Comparison of ENCODE assay signal across 1 cellular context in the genomic region with DNA sequence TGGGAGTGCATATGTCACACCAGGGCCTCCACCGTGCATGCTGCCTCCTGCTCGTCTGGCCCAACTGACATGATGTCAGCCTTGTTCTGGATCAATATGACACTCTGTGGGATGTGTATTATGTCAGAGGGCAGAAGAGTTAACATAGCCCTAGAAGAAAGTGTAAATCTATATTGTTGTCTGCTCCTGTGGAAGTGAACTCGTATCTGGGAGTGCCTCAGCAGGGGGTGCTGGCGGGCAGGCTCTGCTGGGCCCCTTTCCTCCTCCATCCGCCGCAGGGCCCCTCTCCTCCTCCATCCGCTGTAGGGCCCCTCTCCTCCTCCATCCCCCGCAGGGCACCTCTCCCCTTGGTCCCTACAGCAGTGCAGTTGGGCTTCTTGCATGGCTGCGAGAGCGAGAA.
TF ChIP-seq lines count a peak whose summit lies in the region.

No MANE protein-coding gene starts in this region.

TF ChIP-seq in HepG2, 621 proteins besides CTCF, POLR2A, EP300 and RAD21:
- TF ChIP-seq LCORL (IDR thresholded peaks at IDR 0.05) (no peak), LCORL (CRISPR knock-in tag; IDR thresholded peaks at IDR 0.05) (no peak), ZNF724P (CRISPR knock-in tag; IDR thresholded peaks at IDR 0.05; ENCODE audit: borderline replicate concordance) (no peak), KLF13 (CRISPR knock-in tag; IDR thresholded peaks at IDR 0.05) (no peak), ZNF34 (CRISPR knock-in tag; IDR thresholded peaks at IDR 0.05; ENCODE audit: borderline replicate concordance) (no peak), ZNF768 (CRISPR knock-in tag; IDR thresholded peaks at IDR 0.05) (no peak), ZNF383 (CRISPR knock-in tag; IDR thresholded peaks at IDR 0.05; ENCODE audit: borderline replicate concordance) (no peak), ZNF816 (CRISPR knock-in tag; IDR thresholded peaks at IDR 0.05; ENCODE audit: borderline replicate concordance) (no peak), ZFP36L2 (CRISPR knock-in tag; IDR thresholded peaks at IDR 0.05) (no peak)
- TF ChIP-seq, protein P1, sequence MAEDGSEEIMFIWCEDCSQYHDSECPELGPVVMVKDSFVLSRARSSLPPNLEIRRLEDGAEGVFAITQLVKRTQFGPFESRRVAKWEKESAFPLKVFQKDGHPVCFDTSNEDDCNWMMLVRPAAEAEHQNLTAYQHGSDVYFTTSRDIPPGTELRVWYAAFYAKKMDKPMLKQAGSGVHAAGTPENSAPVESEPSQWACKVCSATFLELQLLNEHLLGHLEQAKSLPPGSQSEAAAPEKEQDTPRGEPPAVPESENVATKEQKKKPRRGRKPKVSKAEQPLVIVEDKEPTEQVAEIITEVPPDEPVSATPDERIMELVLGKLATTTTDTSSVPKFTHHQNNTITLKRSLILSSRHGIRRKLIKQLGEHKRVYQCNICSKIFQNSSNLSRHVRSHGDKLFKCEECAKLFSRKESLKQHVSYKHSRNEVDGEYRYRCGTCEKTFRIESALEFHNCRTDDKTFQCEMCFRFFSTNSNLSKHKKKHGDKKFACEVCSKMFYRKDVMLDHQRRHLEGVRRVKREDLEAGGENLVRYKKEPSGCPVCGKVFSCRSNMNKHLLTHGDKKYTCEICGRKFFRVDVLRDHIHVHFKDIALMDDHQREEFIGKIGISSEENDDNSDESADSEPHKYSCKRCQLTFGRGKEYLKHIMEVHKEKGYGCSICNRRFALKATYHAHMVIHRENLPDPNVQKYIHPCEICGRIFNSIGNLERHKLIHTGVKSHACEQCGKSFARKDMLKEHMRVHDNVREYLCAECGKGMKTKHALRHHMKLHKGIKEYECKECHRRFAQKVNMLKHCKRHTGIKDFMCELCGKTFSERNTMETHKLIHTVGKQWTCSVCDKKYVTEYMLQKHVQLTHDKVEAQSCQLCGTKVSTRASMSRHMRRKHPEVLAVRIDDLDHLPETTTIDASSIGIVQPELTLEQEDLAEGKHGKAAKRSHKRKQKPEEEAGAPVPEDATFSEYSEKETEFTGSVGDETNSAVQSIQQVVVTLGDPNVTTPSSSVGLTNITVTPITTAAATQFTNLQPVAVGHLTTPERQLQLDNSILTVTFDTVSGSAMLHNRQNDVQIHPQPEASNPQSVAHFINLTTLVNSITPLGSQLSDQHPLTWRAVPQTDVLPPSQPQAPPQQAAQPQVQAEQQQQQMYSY (CRISPR knock-in tag; IDR thresholded peaks at IDR 0.05), result no peak
TF ChIP-seq in HepG2: peak in this region for 0.
